In the genomic region with DNA sequence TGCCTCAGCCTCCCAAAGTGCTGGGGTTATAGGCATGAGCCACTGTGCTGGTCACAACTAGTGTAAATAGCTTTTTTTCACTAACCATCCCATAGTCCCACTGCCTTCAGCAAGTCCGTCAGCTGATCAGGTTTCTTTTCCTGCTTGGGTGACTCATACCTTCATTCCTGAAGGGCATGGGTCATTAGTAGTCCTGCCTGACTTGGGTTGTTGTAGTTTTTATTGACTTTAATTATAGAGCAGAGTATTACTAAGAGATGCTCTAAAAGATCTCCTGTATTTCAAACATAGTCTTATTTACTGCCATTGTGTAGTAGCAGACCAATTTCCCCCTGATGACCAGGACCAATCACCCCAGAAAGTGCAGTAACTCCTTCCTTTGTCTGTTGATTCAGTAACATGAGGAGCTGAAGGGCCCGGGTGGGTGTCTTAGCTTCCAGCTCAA, we compare ENCODE assay signal across 11 cellular contexts. TPM values are rescaled to one million over a fixed set of nuclear protein-coding genes. Genes with fewer than 3 reads are reported as not detected.
A peak's percentile ranks its signal among the peaks of the same experiment; 100 is the strongest.
DNase-seq lines count a peak whose midpoint lies in the region; ATAC-seq and TF ChIP-seq lines count a peak whose summit lies in the region.
"Had no signal": no experiment of that assay in that cellular context is flagged by ENCODE, and none has a peak within 500 bp of the region (broad histone marks: within the 10 kb centered on the region; RNA-seq: fewer than 3 reads in every experiment).

No MANE protein-coding gene starts in this region.

- no peak for TF ChIP-seq CTCF in HCT116 (IDR thresholded peaks at IDR 0.05 in 2 of 3, conservative IDR thresholded peaks at IDR 0.05 in 1 of 3; ENCODE audit: borderline replicate concordance in 1 of 3, insufficient read depth in 1 of 3, low read depth in 2 of 3, low read length in 2 of 3)
- TF ChIP-seq CTCF in smooth muscle cell (IDR thresholded peaks at IDR 0.05; ENCODE audit: borderline replicate concordance, insufficient read depth, poor library complexity, severe bottlenecking) = no peak
- TF ChIP-seq CTCF in ovary (IDR thresholded peaks at IDR 0.05) = no peak

- POLR2A ChIA-PET in HCT116 (lab: Charles Lee) = interaction anchor here (1.1 to 1.6 kb wide), 6 partner anchors 8 to 131 kb away, joined by 3 to 8 read pairs (median 4); partner anchors contain the start of gene PSORS1C1

- no peak for TF ChIP-seq EP300 in ovary (IDR thresholded peaks at IDR 0.05)

- no peaks in the 10 kb centered on the region for H3F3A ChIP-seq in smooth muscle cell (ENCODE audit: low read depth)

- DNase-seq in HCT116 (ENCODE audit: low read depth, low spot score) (peak; percentile 59), T1000 (lab: John Stamatoyannopoulos, UW) (peak; percentile 34), foreskin melanocyte (peak; percentile 31), smooth muscle cell (lab: John Stamatoyannopoulos, UW; ENCODE audit: unreplicated experiment) (no peak), DMS 273 (lab: John Stamatoyannopoulos, UW; ENCODE audit: unreplicated experiment) (no peak), ovary (no peak)

- TF ChIP-seq POLR2A in HCT116 (IDR thresholded peaks at IDR 0.05; ENCODE audit: borderline replicate concordance, extremely low read depth, insufficient read depth, insufficient read length) = no peak
- no peak for TF ChIP-seq POLR2A in ovary (IDR thresholded peaks at IDR 0.05)

- no peaks in the 10 kb centered on the region for H3K36me3 ChIP-seq in HCT116 (ENCODE audit: control insufficient read depth in 1 of 2, insufficient read depth in 2 of 2, low read length in 2 of 2)
- H3K36me3 ChIP-seq in smooth muscle cell (ENCODE audit: low read depth) = no peaks in the 10 kb centered on the region
- H3K36me3 ChIP-seq in ovary = no peaks in the 10 kb centered on the region

- H3K27me3 ChIP-seq in HCT116 (ENCODE audit: insufficient read depth, low read length) (no peaks in the 10 kb centered on the region), smooth muscle cell (ENCODE audit: low read depth) (no peaks in the 10 kb centered on the region), ovary (no peaks in the 10 kb centered on the region)

- H3K27ac ChIP-seq in HCT116 (ENCODE audit: low read depth, low read length) = peak overlapping the region; percentile 17
- H3K27ac ChIP-seq in smooth muscle cell (ENCODE audit: low read depth) = peak overlapping the region; percentile 27
- no peak overlapping the region for H3K27ac ChIP-seq in ovary
- H3K27ac ChIP-seq: KMS-11 had no signal

- no peaks in the 10 kb centered on the region for H3K79me2 ChIP-seq in HCT116 (ENCODE audit: insufficient read depth, low read length)
- H3K79me2 ChIP-seq in smooth muscle cell (ENCODE audit: low read depth) = no peaks in the 10 kb centered on the region

- H3K9me2 ChIP-seq in HCT116 (ENCODE audit: insufficient read depth) = no peaks in the 10 kb centered on the region

- CTCF ChIA-PET in HCT116 (lab: Charles Lee) = interaction anchor here (1.3 kb wide), 2 partner anchors 11 to 121 kb away, joined by 4 to 5 read pairs; no protein-coding TSS in a partner anchor

- H2AFZ ChIP-seq in HCT116 (ENCODE audit: low read depth, low read length, poor library complexity, severe bottlenecking) (peak overlapping the region; percentile 89), smooth muscle cell (ENCODE audit: low read depth) (no peak overlapping the region)

- 33% methylated on average over 2 of the region's 2 CpGs for WGBS in smooth muscle cell (ENCODE audit: low lambda C conversion rate)
- 45 to 59% (median 54%) methylated on average over 2 of the region's 2 CpGs for WGBS in ovary, 3 donors

- peak overlapping the region; percentile 9; the same call in 1 of the 2 replicates for H3K9ac ChIP-seq in HCT116 (ENCODE audit: low read length)
- H3K9ac ChIP-seq in smooth muscle cell (ENCODE audit: low read depth) = no peak overlapping the region
- H3K9ac ChIP-seq: KMS-11 had no signal

- intact Hi-C loops in HCT116 (cut with micrococcal nuclease) = no loop called here
- intact Hi-C loops in ovary (cut with DNase I) = no loop called here

- RAD21 ChIA-PET in HCT116 (lab: Charles Lee; ENCODE audit: low non-redundant PET in 1 of 2, low total read pairs in 2 of 2, uncharacterized antibody in 2 of 2, unreplicated experiment in 2 of 2) = no interaction called here

- no TSS peak for BruUV-seq in HCT116 (replicated peaks; lab: Mats Ljungman, UMichigan)

- H3K4me2 ChIP-seq in HCT116 (ENCODE audit: low read length) (peak overlapping the region; percentile 81), smooth muscle cell (no peak overlapping the region)
- H3K4me2 ChIP-seq: KMS-11 had no signal

- peak overlapping the region in 1 of 2 experiments; percentile 40; a peak in 1 of 4 replicates for H3K4me3 ChIP-seq in HCT116 (replicated peaks in 1 of 2; ENCODE audit: low read depth in 1 of 2, low read length in 2 of 2)
- H3K4me3 ChIP-seq in smooth muscle cell = no peak overlapping the region
- no peak overlapping the region for H3K4me3 ChIP-seq in ovary
- H3K4me3 ChIP-seq: GM12878, lung had no signal

- H4K20me1 ChIP-seq in HCT116 (ENCODE audit: insufficient read depth) (no peaks in the 10 kb centered on the region), smooth muscle cell (ENCODE audit: low read depth) (no peaks in the 10 kb centered on the region)

- no peak for TF ChIP-seq RAD21 in HCT116 (IDR thresholded peaks at IDR 0.05; ENCODE audit: low read depth)

- peaks cover 13 to 20% of the 10 kb centered on the region in 2 experiments for H3K4me1 ChIP-seq in HCT116 (ENCODE audit: control insufficient read depth in 1 of 2, insufficient read depth in 2 of 2, low read length in 2 of 2)
- H3K4me1 ChIP-seq in smooth muscle cell (ENCODE audit: low read depth) = no peaks in the 10 kb centered on the region
- H3K4me1 ChIP-seq in ovary (ENCODE audit: insufficient read depth) = no peaks in the 10 kb centered on the region

- H3K9me3 ChIP-seq in HCT116 (ENCODE audit: control insufficient read depth in 1 of 2, insufficient read depth in 1 of 2, low read depth in 1 of 2, low read length in 2 of 2) (no peaks in the 10 kb centered on the region), smooth muscle cell (replicated peaks; ENCODE audit: low read depth) (no peaks in the 10 kb centered on the region), ovary (no peaks in the 10 kb centered on the region)

- ATAC-seq in HCT116 (peak; percentile 95), HG02840 (IDR thresholded peaks at IDR 0.05; ENCODE audit: low FRiP score, unreplicated experiment) (no peak), GM18520 (IDR thresholded peaks at IDR 0.05; ENCODE audit: unreplicated experiment) (no peak)
- ATAC-seq: GM12878 had no signal

TF ChIP-seq in HCT116, 20 proteins besides CTCF, POLR2A, EP300 and RAD21:
- TF ChIP-seq SRF (IDR thresholded peaks at IDR 0.05; ENCODE audit: low read depth) (no peak), CBX3 (IDR thresholded peaks at IDR 0.05; ENCODE audit: low read depth) (peak; percentile 75; the same call in 1 of the 2 replicates), ZBTB33 (IDR thresholded peaks at IDR 0.05; ENCODE audit: extremely low read depth, insufficient replicate concordance, low read length) (no peak), EZH2 (IDR thresholded peaks at IDR 0.05) (no peak), JUND (IDR thresholded peaks at IDR 0.05) (peak; percentile 89), SP1 (IDR thresholded peaks at IDR 0.05; ENCODE audit: low read depth) (peak; percentile 64), FOSL1 (IDR thresholded peaks at IDR 0.05; ENCODE audit: low read depth) (peak; percentile 88), POLR2AphosphoS5 (IDR thresholded peaks at IDR 0.05; ENCODE audit: low read depth, low read length) (0 out of 2 replicates have a peak, but pooled peaks have one; percentile 46), ZNF274 (IDR thresholded peaks at IDR 0.05; ENCODE audit: low read depth, low read length) (no peak)
- TF ChIP-seq, protein P1, sequence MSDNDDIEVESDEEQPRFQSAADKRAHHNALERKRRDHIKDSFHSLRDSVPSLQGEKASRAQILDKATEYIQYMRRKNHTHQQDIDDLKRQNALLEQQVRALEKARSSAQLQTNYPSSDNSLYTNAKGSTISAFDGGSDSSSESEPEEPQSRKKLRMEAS (IDR thresholded peaks at IDR 0.05) = 0 out of 2 replicates have a peak, but pooled peaks have one; percentile 25

RNA-seq across cellular contexts. Expression of gene HLA-C, which starts 25.8 kb away (rescaled TPM):
- 333 TPM for total RNA-seq in HCT116 (2021; ENCODE audit: unreplicated experiment)
- polyA plus RNA-seq in HCT116 (2012) = 469 and 591 TPM in 2 replicates
- 209 and 256 TPM in 2 replicates for total RNA-seq in smooth muscle cell
- 387 and 404 TPM in 2 replicates for polyA plus RNA-seq in smooth muscle cell
- total RNA-seq in ovary = 100 to 1,000 TPM; 195 to 480 (median 354) TPM
- 100 to 1,000 TPM; 306 to 700 TPM for polyA plus RNA-seq in ovary

Comparison
In these comparisons a context has a peak if more than half of its experiments do, and no peak if none do; other contexts are left out.
1. DNase-seq: peak in HCT116 (single experiment), T1000 (single experiment) and foreskin melanocyte (single experiment); none in smooth muscle cell (single experiment), DMS 273 (single experiment) and ovary (0 of 5).
2. H3K27ac ChIP-seq: peak in HCT116 (single experiment) and smooth muscle cell (single experiment); none in ovary (0 of 2).